ENCODE assay signal across 10 cellular contexts in the genomic region with DNA sequence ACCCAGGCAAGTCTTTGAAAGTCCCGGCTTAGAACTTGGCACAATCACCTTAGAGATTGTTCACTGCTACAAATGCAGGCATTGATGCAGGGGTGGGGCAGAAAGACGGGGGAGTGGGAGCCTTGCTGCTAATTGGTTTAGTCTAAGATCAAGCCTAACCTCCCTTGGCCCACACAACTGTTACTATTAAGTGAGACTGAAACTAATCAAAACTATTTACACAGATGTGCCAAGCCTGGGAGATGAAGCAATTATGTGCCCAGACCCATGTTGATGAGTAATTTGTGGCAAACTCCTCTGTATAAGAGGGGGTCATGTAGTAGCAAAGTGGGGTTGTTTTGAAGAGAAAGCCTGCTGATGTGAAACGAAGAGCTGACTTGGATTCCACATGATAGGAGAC.
DNase-seq lines count a peak whose midpoint lies in the region; ATAC-seq and TF ChIP-seq lines count a peak whose summit lies in the region.
"Had no signal": no experiment of that assay in that cellular context is flagged by ENCODE, and none has a peak within 500 bp of the region (broad histone marks: within the 10 kb centered on the region; RNA-seq: fewer than 3 reads in every experiment).

No MANE protein-coding gene starts in this region.

- H3K27me3 Mint-ChIP-seq in CD4-positive, alpha-beta memory T cell, result no peaks in the 10 kb centered on the region
- H3K27me3 Mint-ChIP-seq in endothelial cell (ENCODE audit: unreplicated experiment), result peaks cover 6% of the 10 kb centered on the region

- H3K4me3 ChIP-seq in CD4-positive, alpha-beta memory T cell (ENCODE audit: low read length in 2 of 2), result peak overlapping the region; percentile 22 to 24
- H3K4me3 ChIP-seq: cardiac muscle cell had no signal

- H3K36me3 Mint-ChIP-seq in CD4-positive, alpha-beta memory T cell, result peaks cover 6 to 16% of the 10 kb centered on the region in 2 donors
- no peaks in the 10 kb centered on the region for H3K36me3 Mint-ChIP-seq in endothelial cell (ENCODE audit: low read depth, unreplicated experiment)

- H3K27ac Mint-ChIP-seq in CD4-positive, alpha-beta memory T cell, result peak overlapping the region; percentile 98 to 100 (median 100)
- no peak overlapping the region for H3K27ac Mint-ChIP-seq in endothelial cell (ENCODE audit: unreplicated experiment)

- H3K4me1 ChIP-seq in CD4-positive, alpha-beta memory T cell (ENCODE audit: insufficient read depth, low read length), result peaks cover 98% of the 10 kb centered on the region

- peak overlapping the region; percentile 33 to 79 (median 73) for H3K4me3 Mint-ChIP-seq in CD4-positive, alpha-beta memory T cell
- no peak overlapping the region for H3K4me3 Mint-ChIP-seq in endothelial cell (ENCODE audit: unreplicated experiment)

- peaks cover 0 to 4% (median 0%) of the 10 kb centered on the region in 8 donors for H3K9me3 Mint-ChIP-seq in CD4-positive, alpha-beta memory T cell
- H3K9me3 Mint-ChIP-seq in endothelial cell (ENCODE audit: unreplicated experiment), result no peaks in the 10 kb centered on the region

- no peaks in the 10 kb centered on the region for H3K36me3 ChIP-seq in CD4-positive, alpha-beta memory T cell (ENCODE audit: insufficient read depth, low read length)
- H3K36me3 ChIP-seq: cardiac muscle cell had no signal

- H3K9me3 ChIP-seq in CD4-positive, alpha-beta memory T cell (ENCODE audit: control insufficient read depth in 1 of 2, low read length in 2 of 2), result no peaks in the 10 kb centered on the region

- CTCF ChIA-PET in CD4-positive, alpha-beta memory T cell (lab: Charles Lee; ENCODE audit: partially characterized antibody), result interaction anchor here (0.7 to 18.9 kb wide), 7 partner anchors 9 to 181 kb away, joined by 3 to 346 read pairs (median 3); no protein-coding TSS in a partner anchor

- intact Hi-C loops in CD4-positive, alpha-beta memory T cell (cut with micrococcal nuclease), result loop anchor here (5.0 kb wide), 2 partner anchors 689 to 789 kb away; a partner anchor contains a TSS

- peak; percentile 38 for ATAC-seq in GM19395 (IDR thresholded peaks at IDR 0.05; ENCODE audit: unreplicated experiment)
- peak; percentile 31 to 34 for ATAC-seq in activated CD4-positive, CD25-positive, alpha-beta regulatory T cell treated with anti-CD3 and anti-CD28 coated beads, Interleukin-2, amount 50 U/mL, for 24 hours

- H3K27me3 ChIP-seq in CD4-positive, alpha-beta memory T cell (ENCODE audit: insufficient read depth, low read length), result no peaks in the 10 kb centered on the region
- H3K27me3 ChIP-seq: cardiac muscle cell had no signal

- DNase-seq in CD4-positive, alpha-beta memory T cell, result peak in 1 of 5 donors; percentile 68
- DNase-seq in fibroblast of peridontal ligament (ENCODE audit: extremely low read depth), result peak; percentile 70
- no peak for DNase-seq in NCI-H2029 (lab: John Stamatoyannopoulos, UW)
- DNase-seq in NCI-H187 treated with DMSO at 0.1 percent for 48 hours (lab: John Stamatoyannopoulos, UW), result no peak
- DNase-seq in UCSD-AML1 (lab: John Stamatoyannopoulos, UW; ENCODE audit: unreplicated experiment), result no peak
- no peak for DNase-seq in endothelial cell (ENCODE audit: low spot score)

- peak overlapping the region; percentile 84 for H3K27ac ChIP-seq in CD4-positive, alpha-beta memory T cell (ENCODE audit: low read depth, low read length)
- H3K27ac ChIP-seq: cardiac muscle cell, HL-60 had no signal

- H3K4me1 Mint-ChIP-seq in CD4-positive, alpha-beta memory T cell, result peaks cover 75 to 97% (median 86%) of the 10 kb centered on the region in 4 donors
- H3K4me1 Mint-ChIP-seq in endothelial cell (ENCODE audit: unreplicated experiment), result no peaks in the 10 kb centered on the region

- TF ChIP-seq CTCF in endothelial cell (IDR thresholded peaks at IDR 0.05; ENCODE audit: unreplicated experiment), result no peak

- POLR2A ChIA-PET in CD4-positive, alpha-beta memory T cell (lab: Charles Lee; ENCODE audit: partially characterized antibody), result interaction anchor here (1.6 to 51.2 kb wide), 5 partner anchors 1 to 179 kb away, joined by 4 to 2213 read pairs (median 61); a partner anchor contains a TSS
